29 cellular contexts compared by ENCODE assay signal in the genomic region with DNA sequence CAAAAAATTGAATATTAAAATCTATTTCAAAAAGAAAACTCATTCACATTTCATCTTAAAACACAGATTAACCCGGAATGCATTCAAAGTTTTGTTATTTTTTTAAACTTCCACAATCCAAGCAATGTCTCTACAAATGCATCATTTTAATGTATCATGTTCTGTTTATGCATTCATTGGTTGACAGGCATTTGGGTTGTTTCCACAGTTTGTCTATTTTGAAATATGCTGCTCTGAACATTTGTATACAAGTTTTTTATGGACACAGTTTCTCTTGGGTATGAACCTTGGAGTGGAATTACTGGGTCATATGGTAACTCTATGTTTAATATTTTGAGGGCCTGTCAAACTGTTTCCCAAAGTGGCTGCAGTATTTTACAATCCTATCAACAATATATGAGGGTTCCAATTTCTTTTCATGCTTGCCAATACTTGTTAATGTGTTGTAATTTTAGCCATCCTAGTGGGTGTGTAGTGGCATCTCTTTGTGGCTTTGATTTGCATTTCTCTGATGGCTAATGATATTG. TPM values are rescaled to one million over a fixed set of nuclear protein-coding genes. Genes with fewer than 3 reads are reported as not detected.
"Had no signal": no experiment of that assay in that cellular context is flagged by ENCODE, and none has a peak within 500 bp of the region (broad histone marks: within the 10 kb centered on the region; RNA-seq: fewer than 3 reads in every experiment).

No MANE protein-coding gene starts in this region.

- H3K27me3 Mint-ChIP-seq: activated CD4-positive, alpha-beta memory T cell treated with anti-CD3 and anti-CD28 coated beads, Interleukin-2, amount 10 ng/mL, durations not matched to agents 7 days and 5 days; activated CD4-positive, alpha-beta T cell treated with anti-CD3 and anti-CD28 coated beads for 36 hours; central memory CD8-positive, alpha-beta T cell; T-cell had no signal

- H3K4me1 Mint-ChIP-seq: activated CD4-positive, alpha-beta memory T cell treated with anti-CD3 and anti-CD28 coated beads, Interleukin-2, amount 10 ng/mL, durations not matched to agents 7 days and 5 days; activated CD4-positive, alpha-beta T cell treated with anti-CD3 and anti-CD28 coated beads for 36 hours; central memory CD8-positive, alpha-beta T cell; T-cell had no signal

- H3K27me3 ChIP-seq: ascending aorta, body of pancreas had no signal

- H3K27ac Mint-ChIP-seq: activated CD4-positive, alpha-beta memory T cell treated with anti-CD3 and anti-CD28 coated beads, Interleukin-2, amount 10 ng/mL, durations not matched to agents 7 days and 5 days; activated CD4-positive, alpha-beta T cell treated with anti-CD3 and anti-CD28 coated beads for 36 hours; activated T-cell treated with anti-CD3 and anti-CD28 coated beads, Interleukin-2, amount 50 U/mL, for 72 hours; activated T-helper 2 cell treated with anti-CD3 and anti-CD28 coated beads, Interferon-gamma antibody, Interleukin-2, Interleukin-4, amounts not matched to agents 10 μg/mL and 5 μg/mL and 100 μg/mL, durations not matched to agents 14 hours and 24 hours and 36 hours; T-cell had no signal

- H3K9me3 ChIP-seq: ascending aorta, body of pancreas had no signal

- H3K36me3 ChIP-seq: ascending aorta had no signal

- H3K27ac ChIP-seq: ascending aorta, body of pancreas, SK-N-MC had no signal

- FAIRE-seq: TTC549 had no signal

- DNase-seq: activated CD4-positive, alpha-beta memory T cell treated with anti-CD3 and anti-CD28 coated beads, Interleukin-2, amount 10 ng/mL, durations not matched to agents 7 days and 5 days; activated CD4-positive, alpha-beta T cell treated with anti-CD3 and anti-CD28 coated beads for 36 hours; activated CD4-positive, alpha-beta T cell treated with anti-CD3 and anti-CD28 coated beads, Interleukin-2, amount 50 U/mL, for 1 hour; activated CD8-positive, alpha-beta memory T cell treated with anti-CD3 and anti-CD28 coated beads, Interleukin-2, amount 50 U/mL, for 4 hours; activated naive CD4-positive, alpha-beta T cell treated with anti-CD3 and anti-CD28 coated beads, Interleukin-2, amount 50 U/mL, for 16 hours; activated T-cell treated with anti-CD3 and anti-CD28 coated beads, Interleukin-2, amount 50 U/mL, for 72 hours; amniotic stem cell; body of pancreas; Karpas-422; NCI-H1105 treated with DMSO at 0.1 percent for 48 hours; NCI-H1436 treated with DMSO at 0.1 percent for 48 hours; NCI-H187; NCI-H2081; NCI-H2171; NCI-H2227 treated with DMSO at 0.1 percent for 48 hours; NCI-H510A; NCI-H526 treated with DMSO at 0.1 percent for 48 hours; NCI-H82; RPMI8226; T-cell; T-helper 2 cell; T1000 had no signal

- H3K4me3 Mint-ChIP-seq: activated CD4-positive, alpha-beta memory T cell treated with anti-CD3 and anti-CD28 coated beads, Interleukin-2, amount 10 ng/mL, durations not matched to agents 7 days and 5 days; activated CD4-positive, alpha-beta T cell treated with anti-CD3 and anti-CD28 coated beads for 36 hours; activated T-cell treated with anti-CD3 and anti-CD28 coated beads, Interleukin-2, amount 50 U/mL, for 72 hours; central memory CD8-positive, alpha-beta T cell; T-cell had no signal

- H3K9me3 Mint-ChIP-seq: activated CD4-positive, alpha-beta memory T cell treated with anti-CD3 and anti-CD28 coated beads, Interleukin-2, amount 10 ng/mL, durations not matched to agents 7 days and 5 days; activated T-cell treated with anti-CD3 and anti-CD28 coated beads, Interleukin-2, amount 50 U/mL, for 72 hours; activated T-helper 2 cell treated with anti-CD3 and anti-CD28 coated beads, Interferon-gamma antibody, Interleukin-2, Interleukin-4, amounts not matched to agents 10 μg/mL and 5 μg/mL and 100 μg/mL, durations not matched to agents 14 hours and 24 hours and 36 hours; T-cell had no signal

- H3K36me3 Mint-ChIP-seq: T-cell had no signal

- ATAC-seq: activated CD4-positive, alpha-beta T cell treated with anti-CD3 and anti-CD28 coated beads for 36 hours; activated T-cell treated with anti-CD3 and anti-CD28 coated beads, Interleukin-2, amount 50 U/mL, for 72 hours; body of pancreas; Right ventricle myocardium inferior; T-cell had no signal

- H3K4me3 ChIP-seq: ascending aorta, body of pancreas, SK-N-MC had no signal

RNA-seq across cellular contexts. Expression of a gene that starts 57.4 kb away (rescaled TPM):
- total RNA-seq: activated CD4-positive, alpha-beta memory T cell treated with anti-CD3 and anti-CD28 coated beads, Interleukin-2, amount 10 ng/mL, durations not matched to agents 7 days and 5 days; activated CD4-positive, alpha-beta T cell treated with anti-CD3 and anti-CD28 coated beads for 36 hours; activated T-cell treated with anti-CD3 and anti-CD28 coated beads, Interleukin-2, amount 50 U/mL, for 72 hours; activated T-helper 2 cell treated with anti-CD3 and anti-CD28 coated beads, Interferon-gamma antibody, Interleukin-2, Interleukin-4, amounts not matched to agents 10 μg/mL and 5 μg/mL and 100 μg/mL, durations not matched to agents 14 hours and 24 hours and 36 hours; OCI-LY7 had no signal
